ENCODE assay signal across 8 cellular contexts in genomic region chr10:102714621-102715455, GRCh38.
DNase-seq lines count a peak whose midpoint lies in the region; ATAC-seq lines count a peak whose summit lies in the region.

SFXN2 (plus strand) TSS chr10:102714636; CDS start chr10:102726637, 12,001 bp downstream.

- no peaks in the 10 kb centered on the region for H3K9me3 ChIP-seq in adipocyte (ENCODE audit: control insufficient read depth, low read length)

- H3K9ac ChIP-seq in adipocyte (ENCODE audit: low read length) = peak within 1 kb of the TSS; percentile 91

- peaks cover 31% of the 10 kb centered on the region for H3K4me1 ChIP-seq in adipocyte (ENCODE audit: control insufficient read depth, insufficient read depth, low read length)

- peak within 1 kb of the TSS; percentile 71 for H3K27ac ChIP-seq in layer of hippocampus (ENCODE audit: low read depth, low read length)

- no peaks in the 10 kb centered on the region for H3K27me3 ChIP-seq in adipocyte (replicated peaks; ENCODE audit: control insufficient read depth, insufficient read depth, low read length)
- H3K27me3 ChIP-seq in layer of hippocampus (ENCODE audit: control insufficient read depth, insufficient read depth, low read length) = no peaks in the 10 kb centered on the region

- DNase-seq in NCI-H748 (lab: John Stamatoyannopoulos, UW; ENCODE audit: unreplicated experiment) (peak; percentile 52), NCI-H748 treated with DMSO at 0.1 percent for 48 hours (lab: John Stamatoyannopoulos, UW) (no peak), RPMI8226 (peak; percentile 72), adipocyte (ENCODE audit: low read depth) (peak; percentile 15), SIG-M5 treated with dmso at 0.1 percent for 504 hours (lab: John Stamatoyannopoulos, UW; ENCODE audit: unreplicated experiment) (no peak)
- DNase-seq in stimulated activated CD4-positive, alpha-beta T cell treated with anti-CD3 and anti-CD28 coated beads, TNF-alpha, amount 100 ng/mL, for 1 hour (ENCODE audit: low read depth in 3 of 3, low spot score in 1 of 3) = peak in 2 of 3 donors; percentile 11 to 27

- ATAC-seq in HG02798 (IDR thresholded peaks at IDR 0.05; ENCODE audit: poor library complexity, unreplicated experiment) = peak; percentile 3

- no peaks in the 10 kb centered on the region for H3K36me3 ChIP-seq in adipocyte (ENCODE audit: control insufficient read depth, insufficient read depth, low read length, severe bottlenecking)

- peak within 1 kb of the TSS; percentile 94 for H3K4me3 ChIP-seq in adipocyte (ENCODE audit: low read length)

Comparison
In these comparisons a context has a peak if more than half of its experiments do, and no peak if none do; other contexts are left out.
1. DNase-seq: peak in NCI-H748 (single experiment), RPMI8226 (single experiment), adipocyte (single experiment) and stimulated activated CD4-positive, alpha-beta T cell treated with anti-CD3 and anti-CD28 coated beads, TNF-alpha, amount 100 ng/mL, for 1 hour (2 of 3); none in NCI-H748 treated with DMSO at 0.1 percent for 48 hours (single experiment) and SIG-M5 treated with dmso at 0.1 percent for 504 hours (single experiment).